In the genomic region with DNA sequence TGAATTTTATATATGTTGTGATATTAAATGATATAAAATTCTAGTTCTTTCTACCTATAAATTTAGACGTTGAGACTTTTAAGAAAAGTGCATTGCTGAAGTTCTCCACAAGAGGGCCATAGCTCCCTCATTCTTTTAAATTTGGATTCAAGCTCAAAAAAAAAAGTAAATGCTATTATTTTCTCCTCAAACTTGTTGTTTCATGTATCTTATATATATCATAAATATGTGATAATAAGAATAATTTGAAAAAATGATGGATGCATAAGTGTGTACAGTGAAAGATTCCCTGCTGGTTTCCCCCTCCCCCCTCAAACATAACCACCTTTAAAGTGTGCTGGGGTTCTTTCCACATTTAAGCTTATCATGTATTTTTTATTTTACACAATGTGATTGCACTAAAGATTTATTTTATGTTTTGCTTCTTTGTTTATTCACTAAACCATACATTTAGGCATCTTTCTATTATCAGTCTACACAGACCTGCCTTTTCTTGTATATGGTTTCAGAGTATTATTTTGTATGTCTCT, we compare ENCODE assay signal across 9 cellular contexts.
DNase-seq lines count a peak whose midpoint lies in the region; ATAC-seq and TF ChIP-seq lines count a peak whose summit lies in the region.
"Had no signal": no experiment of that assay in that cellular context is flagged by ENCODE, and none has a peak within 500 bp of the region (broad histone marks: within the 10 kb centered on the region; RNA-seq: fewer than 3 reads in every experiment).

No MANE protein-coding gene starts in this region.

- CTCF ChIA-PET in CD8-positive, alpha-beta T cell (lab: Charles Lee), result no interaction called here

- no peaks in the 10 kb centered on the region for H3K36me3 Mint-ChIP-seq in CD8-positive, alpha-beta T cell

- DNase-seq in CD8-positive, alpha-beta T cell, result no peak
- DNase-seq in H4 (ENCODE audit: low spot score), result peak; percentile 24
- DNase-seq in SW480 (ENCODE audit: low spot score), result peak; percentile 27
- peak; percentile 4 for DNase-seq in hepatic stellate cell (ENCODE audit: low spot score)
- no peak for DNase-seq in amygdala (lab: John Stamatoyannopoulos, UW)
- no peak for DNase-seq in substantia nigra (lab: John Stamatoyannopoulos, UW)
- DNase-seq in stimulated activated CD4-positive, alpha-beta T cell treated with anti-CD3 and anti-CD28 coated beads, Interleukin-15, amount 100 ng/mL, for 24 hours, result no peak

- POLR2A ChIA-PET in CD8-positive, alpha-beta T cell (lab: Charles Lee), result no interaction called here

- TF ChIP-seq CTCF in CD8-positive, alpha-beta T cell (IDR thresholded peaks at IDR 0.05), result peak; percentile 45

- H3K27ac ChIP-seq in CD8-positive, alpha-beta T cell (ENCODE audit: low read depth, low read length), result no peak overlapping the region
- H3K27ac ChIP-seq in substantia nigra (ENCODE audit: low read depth, low read length, poor library complexity, severe bottlenecking), result no peak overlapping the region
- H3K27ac ChIP-seq: neutrophil had no signal

- no peak overlapping the region for H3K4me3 ChIP-seq in CD8-positive, alpha-beta T cell (ENCODE audit: low read depth, low read length)

- no peak for ATAC-seq in CD8-positive, alpha-beta T cell
- no peak for ATAC-seq in HG02973 (IDR thresholded peaks at IDR 0.05; ENCODE audit: unreplicated experiment)

- H3K27me3 ChIP-seq in CD8-positive, alpha-beta T cell (ENCODE audit: insufficient read depth, low read length), result no peaks in the 10 kb centered on the region
- H3K27me3 ChIP-seq: neutrophil had no signal

- H3K4me1 ChIP-seq in CD8-positive, alpha-beta T cell (ENCODE audit: insufficient read depth, low read length), result no peaks in the 10 kb centered on the region

- intact Hi-C loops in CD8-positive, alpha-beta T cell (cut with DNase I, micrococcal nuclease), result loop anchor here (5.0 to 10.0 kb wide), 3 partner anchors 800 to 880 kb away; a partner anchor contains a TSS

- H3K27ac Mint-ChIP-seq in CD8-positive, alpha-beta T cell, result no peak overlapping the region

- no peaks in the 10 kb centered on the region for H3K4me1 Mint-ChIP-seq in CD8-positive, alpha-beta T cell (ENCODE audit: low read depth)

- H3K4me3 Mint-ChIP-seq in CD8-positive, alpha-beta T cell, result no peak overlapping the region

- H3K9me3 Mint-ChIP-seq in CD8-positive, alpha-beta T cell, result no peaks in the 10 kb centered on the region

- no peaks in the 10 kb centered on the region for H3K9me3 ChIP-seq in CD8-positive, alpha-beta T cell (ENCODE audit: low read length)
- H3K9me3 ChIP-seq: neutrophil had no signal

- no peaks in the 10 kb centered on the region for H3K27me3 Mint-ChIP-seq in CD8-positive, alpha-beta T cell (ENCODE audit: low read depth)

- H3K36me3 ChIP-seq in CD8-positive, alpha-beta T cell (ENCODE audit: insufficient read depth, low read length), result no peaks in the 10 kb centered on the region
- H3K36me3 ChIP-seq: neutrophil had no signal

Comparison
In these comparisons a context has a peak if more than half of its experiments do, and no peak if none do; other contexts are left out.
1. DNase-seq: peak in H4 (single experiment), SW480 (single experiment) and hepatic stellate cell (single experiment); none in CD8-positive, alpha-beta T cell (0 of 7), amygdala (0 of 56), substantia nigra (0 of 49) and stimulated activated CD4-positive, alpha-beta T cell treated with anti-CD3 and anti-CD28 coated beads, Interleukin-15, amount 100 ng/mL, for 24 hours (single experiment).